ENCODE assay signal across 8 cellular contexts in genomic region chr9:126914458-126915280, GRCh38. TPM values are rescaled to one million over a fixed set of nuclear protein-coding genes. Genes with fewer than 3 reads are reported as not detected.
DNase-seq lines count a peak whose midpoint lies in the region; FAIRE-seq and TF ChIP-seq lines count a peak whose summit lies in the region.

Gene RALGPS1, plus strand, starts transcription at chr9:126914782. Its CDS starts 47,508 bp downstream, at chr9:126962290.

- H3K9ac ChIP-seq in stomach smooth muscle (ENCODE audit: low read length in 2 of 2): peak within 1 kb of the TSS; percentile 3 to 36

- H3K27me3 ChIP-seq in SJCRH30 (no peaks in the 10 kb centered on the region), neuron (ENCODE audit: insufficient read depth, low read length) (no peaks in the 10 kb centered on the region), stomach smooth muscle (ENCODE audit: control insufficient read depth in 1 of 2, insufficient read depth in 2 of 2, low read length in 2 of 2) (peaks cover 0 to 2% of the 10 kb centered on the region in 2 donors)

- DNase-seq in GM03348 (ENCODE audit: low spot score): peak; percentile 99
- peak; percentile 63 for DNase-seq in HFF-Myc (ENCODE audit: extremely low read depth, low read depth)
- DNase-seq in MV-4-11 (lab: John Stamatoyannopoulos, UW): peak; percentile 92
- DNase-seq in SJCRH30: peak; percentile 97 to 98
- DNase-seq in activated naive CD4-positive, alpha-beta T cell treated with Interleukin-2 at 50 U/mL for 16 hours: peak; percentile 93
- DNase-seq in frontal cortex (ENCODE audit: low spot score in 2 of 2): peak; percentile 96 to 97

- FAIRE-seq in frontal cortex (lab: Jason Lieb, UNC): no peak

- no peaks in the 10 kb centered on the region for H3K4me1 ChIP-seq in SJCRH30
- H3K4me1 ChIP-seq in neuron (ENCODE audit: insufficient read depth, low read length): peaks cover 14% of the 10 kb centered on the region
- peaks cover 9% of the 10 kb centered on the region for H3K4me1 ChIP-seq in stomach smooth muscle (ENCODE audit: control insufficient read depth, insufficient read depth, low read length)

- no peaks in the 10 kb centered on the region for H3K36me3 ChIP-seq in SJCRH30
- no peaks in the 10 kb centered on the region for H3K36me3 ChIP-seq in neuron (ENCODE audit: insufficient read depth, low read length)
- no peaks in the 10 kb centered on the region for H3K36me3 ChIP-seq in stomach smooth muscle (ENCODE audit: control insufficient read depth in 2 of 2, insufficient read depth in 2 of 2, low read length in 2 of 2)

- H3K27ac ChIP-seq in SJCRH30 (no peak within 1 kb of the TSS), stomach smooth muscle (ENCODE audit: low read length) (no peak within 1 kb of the TSS)

- no peaks in the 10 kb centered on the region for H3K9me3 ChIP-seq in SJCRH30 (replicated peaks)
- H3K9me3 ChIP-seq in neuron (ENCODE audit: low read length): no peaks in the 10 kb centered on the region
- H3K9me3 ChIP-seq in stomach smooth muscle (ENCODE audit: control insufficient read depth in 2 of 2, low read length in 2 of 2): no peaks in the 10 kb centered on the region

- no peak for TF ChIP-seq CTCF in HFF-Myc (IDR thresholded peaks at IDR 0.05; ENCODE audit: low read depth, low read length, missing control alignments)

- H3K4me3 ChIP-seq in HFF-Myc (replicated peaks; ENCODE audit: low read depth, low read length) (peak within 1 kb of the TSS; percentile 21), SJCRH30 (peak within 1 kb of the TSS; percentile 62), neuron (ENCODE audit: low read length) (peak within 1 kb of the TSS; percentile 63), stomach smooth muscle (ENCODE audit: low read length in 2 of 2) (peak within 1 kb of the TSS; percentile 43 to 72)

- no peak within 1 kb of the TSS for H2AFZ ChIP-seq in neuron (ENCODE audit: low read depth, low read length)

RNA-seq across cellular contexts. Expression of gene RALGPS1, which starts in this region (rescaled TPM):
- 1.8 and 2.3 TPM in 2 replicates for total RNA-seq in SJCRH30 (2014; rRNA removed; shearing (Covaris generic))
- total RNA-seq in frontal cortex: 53.8 TPM

Comparison
In these comparisons a context has a peak if more than half of its experiments do, and no peak if none do; other contexts are left out.
1. RNA of gene RALGPS1 (total RNA-seq): 53.8 TPM in frontal cortex (single experiment); 1.8 to 2.3 TPM in SJCRH30; every median in the first group is over 10 times any median in the second.
2. Peak in every context shown above with its lines, with median percentiles within 50 percentile points of each other: DNase-seq and H3K4me3 ChIP-seq.